Comparison of ENCODE assay signal across 1 cellular context in the genomic region with DNA sequence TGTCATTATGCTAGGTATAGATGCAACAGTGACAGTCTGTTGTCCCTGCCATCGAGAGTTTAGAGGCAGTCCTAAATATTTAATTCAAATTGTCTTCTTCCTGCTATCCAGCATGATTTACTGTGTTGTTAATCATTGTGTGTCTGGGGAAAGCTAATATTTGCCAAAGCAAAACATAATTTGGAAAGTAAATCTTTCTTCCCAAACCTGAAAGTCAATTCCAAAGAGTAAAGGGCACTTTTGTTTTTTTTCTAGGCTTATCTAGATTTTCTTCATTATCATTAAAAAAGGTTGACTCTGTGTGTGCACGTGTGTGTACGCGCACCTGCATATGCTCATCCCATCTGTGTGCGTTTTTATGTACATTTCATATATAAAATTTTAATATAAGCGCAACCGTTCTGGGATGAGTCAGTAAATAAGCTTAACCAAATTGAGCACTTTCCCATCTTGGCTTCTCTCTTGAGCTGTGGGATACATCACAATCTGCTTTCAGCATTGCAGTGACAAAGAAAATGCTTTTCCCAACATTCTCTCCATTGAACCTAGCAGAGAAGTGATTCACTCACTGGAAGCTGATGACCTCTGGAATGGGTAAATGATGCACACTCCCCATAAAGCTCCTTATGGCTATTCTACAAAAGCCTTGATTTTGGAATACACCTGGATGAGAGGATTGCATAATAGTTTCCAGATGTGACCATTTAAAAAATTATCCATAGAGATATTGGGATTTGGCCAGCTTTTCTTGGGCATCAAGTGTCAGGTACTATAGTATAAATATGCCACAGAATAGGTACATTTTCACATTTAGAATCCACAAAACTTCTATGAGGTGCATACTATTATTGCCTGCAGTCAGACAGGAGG.
TF ChIP-seq lines count a peak whose summit lies in the region.

No MANE protein-coding gene starts in this region.

TF ChIP-seq in liver, 16 proteins besides CTCF, POLR2A, EP300 and RAD21 (continued from another document):
- TF ChIP-seq, protein P1, sequence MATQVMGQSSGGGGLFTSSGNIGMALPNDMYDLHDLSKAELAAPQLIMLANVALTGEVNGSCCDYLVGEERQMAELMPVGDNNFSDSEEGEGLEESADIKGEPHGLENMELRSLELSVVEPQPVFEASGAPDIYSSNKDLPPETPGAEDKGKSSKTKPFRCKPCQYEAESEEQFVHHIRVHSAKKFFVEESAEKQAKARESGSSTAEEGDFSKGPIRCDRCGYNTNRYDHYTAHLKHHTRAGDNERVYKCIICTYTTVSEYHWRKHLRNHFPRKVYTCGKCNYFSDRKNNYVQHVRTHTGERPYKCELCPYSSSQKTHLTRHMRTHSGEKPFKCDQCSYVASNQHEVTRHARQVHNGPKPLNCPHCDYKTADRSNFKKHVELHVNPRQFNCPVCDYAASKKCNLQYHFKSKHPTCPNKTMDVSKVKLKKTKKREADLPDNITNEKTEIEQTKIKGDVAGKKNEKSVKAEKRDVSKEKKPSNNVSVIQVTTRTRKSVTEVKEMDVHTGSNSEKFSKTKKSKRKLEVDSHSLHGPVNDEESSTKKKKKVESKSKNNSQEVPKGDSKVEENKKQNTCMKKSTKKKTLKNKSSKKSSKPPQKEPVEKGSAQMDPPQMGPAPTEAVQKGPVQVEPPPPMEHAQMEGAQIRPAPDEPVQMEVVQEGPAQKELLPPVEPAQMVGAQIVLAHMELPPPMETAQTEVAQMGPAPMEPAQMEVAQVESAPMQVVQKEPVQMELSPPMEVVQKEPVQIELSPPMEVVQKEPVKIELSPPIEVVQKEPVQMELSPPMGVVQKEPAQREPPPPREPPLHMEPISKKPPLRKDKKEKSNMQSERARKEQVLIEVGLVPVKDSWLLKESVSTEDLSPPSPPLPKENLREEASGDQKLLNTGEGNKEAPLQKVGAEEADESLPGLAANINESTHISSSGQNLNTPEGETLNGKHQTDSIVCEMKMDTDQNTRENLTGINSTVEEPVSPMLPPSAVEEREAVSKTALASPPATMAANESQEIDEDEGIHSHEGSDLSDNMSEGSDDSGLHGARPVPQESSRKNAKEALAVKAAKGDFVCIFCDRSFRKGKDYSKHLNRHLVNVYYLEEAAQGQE (IDR thresholded peaks at IDR 0.05), result peak; percentile 89
